In genomic region chr11:122691751-122692150, GRCh38 we compare ENCODE assay signal across 11 cellular contexts. TPM values are rescaled to one million over a fixed set of nuclear protein-coding genes. Genes with fewer than 3 reads are reported as not detected.
DNase-seq lines count a peak whose midpoint lies in the region; ATAC-seq, FAIRE-seq and TF ChIP-seq lines count a peak whose summit lies in the region.
"Had no signal": no experiment of that assay in that cellular context is flagged by ENCODE, and none has a peak within 500 bp of the region (broad histone marks: within the 10 kb centered on the region; RNA-seq: fewer than 3 reads in every experiment).

No MANE protein-coding gene starts in this region.

- peaks cover 82% of the 10 kb centered on the region for H3K4me1 Mint-ChIP-seq in activated naive CD4-positive, alpha-beta T cell treated with anti-CD3 and anti-CD28 coated beads, Interleukin-2, amount 50 U/mL, for 24 hours
- peaks cover 30% of the 10 kb centered on the region for H3K4me1 Mint-ChIP-seq in chondrocyte (ENCODE audit: low read depth)
- H3K4me1 Mint-ChIP-seq in naive thymus-derived CD8-positive, alpha-beta T cell, result peaks cover 41 to 86% (median 81%) of the 10 kb centered on the region in 4 donors

- peak overlapping the region; percentile 66 to 67 for H3K27ac ChIP-seq in uterus
- H3K27ac ChIP-seq: C4-2B, KMS-11 had no signal

- TF ChIP-seq POLR2A in uterus (IDR thresholded peaks at IDR 0.05), result no peak

- POLR2A ChIA-PET in naive thymus-derived CD8-positive, alpha-beta T cell (lab: Charles Lee), result interaction anchor here (0.7 to 7.5 kb wide), 16 partner anchors 9 to 91 kb away, joined by 3 to 48 read pairs (median 5); partner anchors contain the start of gene UBASH3B

- H3K4me3 ChIP-seq in uterus, result no peak overlapping the region

- peaks cover 0 to 6% of the 10 kb centered on the region in 2 donors for H3K4me1 ChIP-seq in uterus

- TF ChIP-seq CTCF in chondrocyte (IDR thresholded peaks at IDR 0.05) (no peak), uterus (IDR thresholded peaks at IDR 0.05) (no peak)

- H3K9me3 ChIP-seq in uterus, result no peaks in the 10 kb centered on the region

- no peak for DNase-seq in activated naive CD4-positive, alpha-beta T cell (lab: John Stamatoyannopoulos, UW)
- DNase-seq in chondrocyte (ENCODE audit: low spot score) (no peak), uterus (no peak), NCI-H187 treated with DMSO at 0.1 percent for 48 hours (lab: John Stamatoyannopoulos, UW) (no peak), HTR-8/SVneo (ENCODE audit: insufficient read length, low spot score) (no peak)
- no peak for DNase-seq in naive thymus-derived CD8-positive, alpha-beta T cell

- no peaks in the 10 kb centered on the region for H3K36me3 ChIP-seq in uterus

- intact Hi-C loops in uterus (cut with DNase I; ENCODE audit: low total_unique reads), result no loop called here

- no peak for FAIRE-seq in HTR-8/SVneo (lab: Jason Lieb, UNC)
- FAIRE-seq: keratinocyte had no signal

- H3K36me3 Mint-ChIP-seq in activated naive CD4-positive, alpha-beta T cell treated with anti-CD3 and anti-CD28 coated beads, Interleukin-2, amount 50 U/mL, for 24 hours, result peaks cover 9% of the 10 kb centered on the region
- no peaks in the 10 kb centered on the region for H3K36me3 Mint-ChIP-seq in chondrocyte (ENCODE audit: low read depth)
- H3K36me3 Mint-ChIP-seq in naive thymus-derived CD8-positive, alpha-beta T cell, result peaks cover 0 to 4% (median 3%) of the 10 kb centered on the region in 3 donors

- peak overlapping the region; percentile 74 for H3K4me3 Mint-ChIP-seq in activated naive CD4-positive, alpha-beta T cell treated with anti-CD3 and anti-CD28 coated beads, Interleukin-2, amount 50 U/mL, for 24 hours
- H3K4me3 Mint-ChIP-seq in chondrocyte (ENCODE audit: unreplicated experiment), result no peak overlapping the region
- peak overlapping the region; percentile 8 to 83 (median 80) for H3K4me3 Mint-ChIP-seq in naive thymus-derived CD8-positive, alpha-beta T cell

- no peaks in the 10 kb centered on the region for H3K27me3 Mint-ChIP-seq in activated naive CD4-positive, alpha-beta T cell treated with anti-CD3 and anti-CD28 coated beads, Interleukin-2, amount 50 U/mL, for 24 hours
- H3K27me3 Mint-ChIP-seq in chondrocyte (ENCODE audit: low read depth), result no peaks in the 10 kb centered on the region
- no peaks in the 10 kb centered on the region for H3K27me3 Mint-ChIP-seq in naive thymus-derived CD8-positive, alpha-beta T cell

- H3K27ac Mint-ChIP-seq in activated naive CD4-positive, alpha-beta T cell treated with anti-CD3 and anti-CD28 coated beads, Interleukin-2, amount 50 U/mL, for 24 hours, result peak overlapping the region; percentile 82
- peak overlapping the region; percentile 94 for H3K27ac Mint-ChIP-seq in chondrocyte (ENCODE audit: unreplicated experiment)
- H3K27ac Mint-ChIP-seq in naive thymus-derived CD8-positive, alpha-beta T cell, result peak overlapping the region; percentile 87 to 96 (median 93)

- no peaks in the 10 kb centered on the region for H3K27me3 ChIP-seq in uterus

- H3K9me3 Mint-ChIP-seq in activated naive CD4-positive, alpha-beta T cell treated with anti-CD3 and anti-CD28 coated beads, Interleukin-2, amount 50 U/mL, for 24 hours, result peaks cover 5% of the 10 kb centered on the region
- H3K9me3 Mint-ChIP-seq in chondrocyte (ENCODE audit: low read depth), result no peaks in the 10 kb centered on the region
- H3K9me3 Mint-ChIP-seq in naive thymus-derived CD8-positive, alpha-beta T cell, result peaks cover 0 to 2% (median 0%) of the 10 kb centered on the region in 9 donors

- ATAC-seq in naive thymus-derived CD8-positive, alpha-beta T cell, result no peak
- no peak for ATAC-seq in GM21390 (IDR thresholded peaks at IDR 0.05; ENCODE audit: unreplicated experiment)

RNA-seq across cellular contexts. Expression of gene UBASH3B, which starts 36.2 kb away (rescaled TPM):
- total RNA-seq in chondrocyte (10.4 to 14.8 TPM (median 14.4 TPM) in 3 replicates), uterus (1 to 10 TPM in 2 of 4 donors, under 1 TPM in 2; under 0.01 to 5.8 (median 2.0) TPM)
- 10 to 100 TPM; 33.7 to 35.2 TPM for total RNA-seq in naive thymus-derived CD8-positive, alpha-beta T cell
- polyA plus RNA-seq in naive thymus-derived CD8-positive, alpha-beta T cell, result 10 to 100 TPM in 1 of 3 donors, 1 to 10 TPM in 2; 6.8 to 12.8 (median 7.1) TPM
